19 cellular contexts compared by ENCODE assay signal in the genomic region with DNA sequence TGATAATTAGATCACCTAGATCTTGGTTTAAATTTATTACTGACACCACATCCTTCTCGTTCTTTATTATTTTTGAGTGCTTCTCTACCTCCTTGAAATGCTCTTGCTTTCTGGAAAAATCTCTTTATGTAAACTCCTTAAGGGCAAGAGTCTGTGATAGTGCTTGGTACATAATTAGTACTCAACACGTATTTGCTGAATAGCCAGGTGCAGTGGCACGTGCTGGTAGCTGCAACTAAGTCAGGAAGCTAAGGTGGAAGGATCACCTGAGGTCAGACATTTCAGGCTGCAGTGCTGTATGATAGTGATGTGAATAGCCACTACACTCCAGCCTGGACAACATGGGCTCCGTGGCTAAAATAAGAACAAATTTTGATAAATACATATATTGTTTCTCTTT.
DNase-seq lines count a peak whose midpoint lies in the region; ATAC-seq and TF ChIP-seq lines count a peak whose summit lies in the region.
"Had no signal": no experiment of that assay in that cellular context is flagged by ENCODE, and none has a peak within 500 bp of the region (broad histone marks: within the 10 kb centered on the region; RNA-seq: fewer than 3 reads in every experiment).

No MANE protein-coding gene starts in this region.

- H3K27me3 ChIP-seq in upper lobe of right lung (peaks cover 6% of the 10 kb centered on the region), Peyer's patch (no peaks in the 10 kb centered on the region)
- H3K27me3 ChIP-seq: BE2C, SJCRH30 had no signal

- peaks cover 5% of the 10 kb centered on the region for H3K27me3 Mint-ChIP-seq in activated naive CD4-positive, alpha-beta T cell treated with anti-CD3 and anti-CD28 coated beads for 36 hours (ENCODE audit: low read depth)

- no peaks in the 10 kb centered on the region for H3K36me3 ChIP-seq in upper lobe of right lung
- no peaks in the 10 kb centered on the region for H3K36me3 ChIP-seq in Peyer's patch
- H3K36me3 ChIP-seq: BE2C, SJCRH30 had no signal

- H3K4me1 ChIP-seq in upper lobe of right lung (no peaks in the 10 kb centered on the region), Peyer's patch (no peaks in the 10 kb centered on the region)

- H3K4me1 Mint-ChIP-seq in activated naive CD4-positive, alpha-beta T cell treated with anti-CD3 and anti-CD28 coated beads for 36 hours (ENCODE audit: low read depth): no peaks in the 10 kb centered on the region
- H3K4me1 Mint-ChIP-seq: H9, IgD-negative memory B cell had no signal

- CTCF ChIA-PET in activated naive CD4-positive, alpha-beta T cell treated with anti-CD3 and anti-CD28 coated beads for 36 hours (lab: Charles Lee): no interaction called here

- peak; percentile 18 for DNase-seq in NCI-H748 (lab: John Stamatoyannopoulos, UW; ENCODE audit: unreplicated experiment)
- no peak for DNase-seq in NCI-H748 treated with DMSO at 0.1 percent for 48 hours (lab: John Stamatoyannopoulos, UW)
- peak; percentile 10 for DNase-seq in DMS79 (lab: John Stamatoyannopoulos, UW)
- DNase-seq in NCI-H69 (lab: John Stamatoyannopoulos, UW): peak; percentile 74
- DNase-seq in upper lobe of right lung: no peak
- DNase-seq in activated naive CD4-positive, alpha-beta T cell treated with anti-CD3 and anti-CD28 coated beads for 36 hours: no peak
- no peak for DNase-seq in Peyer's patch
- DNase-seq in MV-4-11 (lab: John Stamatoyannopoulos, UW): no peak
- DNase-seq: BE2C, COR-L47, EL, GF-D8, GM23248, H9, HFFc6, NCI-H2081 treated with DMSO at 0.1 percent for 48 hours, SJCRH30, T-helper 1 cell had no signal

- H3K9me3 Mint-ChIP-seq in activated naive CD4-positive, alpha-beta T cell treated with anti-CD3 and anti-CD28 coated beads for 36 hours: no peaks in the 10 kb centered on the region
- H3K9me3 Mint-ChIP-seq: H9, HFFc6, IgD-negative memory B cell had no signal

- TF ChIP-seq POLR2A in Peyer's patch (IDR thresholded peaks at IDR 0.05): no peak

- intact Hi-C loops in upper lobe of right lung (cut with DNase I): no loop called here
- intact Hi-C loops in activated naive CD4-positive, alpha-beta T cell treated with anti-CD3 and anti-CD28 coated beads for 36 hours (cut with micrococcal nuclease): no loop called here

- no peak overlapping the region for H3K27ac ChIP-seq in upper lobe of right lung
- no peak overlapping the region for H3K27ac ChIP-seq in Peyer's patch
- H3K27ac ChIP-seq: GM23248, SJCRH30 had no signal

- peak; percentile 54 for ATAC-seq in upper lobe of right lung

- H3K4me3 ChIP-seq in upper lobe of right lung (no peak overlapping the region), Peyer's patch (no peak overlapping the region)
- H3K4me3 ChIP-seq: GM23248, SJCRH30 had no signal

- no peaks in the 10 kb centered on the region for H3K9me3 ChIP-seq in upper lobe of right lung
- H3K9me3 ChIP-seq in Peyer's patch: no peaks in the 10 kb centered on the region
- H3K9me3 ChIP-seq: BE2C, SJCRH30 had no signal

- H3K36me3 Mint-ChIP-seq in activated naive CD4-positive, alpha-beta T cell treated with anti-CD3 and anti-CD28 coated beads for 36 hours (ENCODE audit: low read depth): no peaks in the 10 kb centered on the region
- H3K36me3 Mint-ChIP-seq: IgD-negative memory B cell had no signal

- H3K4me3 Mint-ChIP-seq in activated naive CD4-positive, alpha-beta T cell treated with anti-CD3 and anti-CD28 coated beads for 36 hours: no peak overlapping the region
- H3K4me3 Mint-ChIP-seq: H9, HFFc6, IgD-negative memory B cell had no signal

- TF ChIP-seq CTCF in upper lobe of right lung (IDR thresholded peaks at IDR 0.05) (no peak), Peyer's patch (IDR thresholded peaks at IDR 0.05) (no peak)

- H3K27ac Mint-ChIP-seq in activated naive CD4-positive, alpha-beta T cell treated with anti-CD3 and anti-CD28 coated beads for 36 hours: no peak overlapping the region
- H3K27ac Mint-ChIP-seq: H9, HFFc6, IgD-negative memory B cell had no signal

Comparison
In these comparisons a context has a peak if more than half of its experiments do, and no peak if none do; other contexts are left out.
1. DNase-seq: peak in NCI-H748 (single experiment), DMS79 (single experiment) and NCI-H69 (single experiment); none in NCI-H748 treated with DMSO at 0.1 percent for 48 hours (single experiment), upper lobe of right lung (single experiment), activated naive CD4-positive, alpha-beta T cell treated with anti-CD3 and anti-CD28 coated beads for 36 hours (single experiment), Peyer's patch (0 of 3) and MV-4-11 (single experiment).